ENCODE assay signal across 9 cellular contexts in the genomic region with DNA sequence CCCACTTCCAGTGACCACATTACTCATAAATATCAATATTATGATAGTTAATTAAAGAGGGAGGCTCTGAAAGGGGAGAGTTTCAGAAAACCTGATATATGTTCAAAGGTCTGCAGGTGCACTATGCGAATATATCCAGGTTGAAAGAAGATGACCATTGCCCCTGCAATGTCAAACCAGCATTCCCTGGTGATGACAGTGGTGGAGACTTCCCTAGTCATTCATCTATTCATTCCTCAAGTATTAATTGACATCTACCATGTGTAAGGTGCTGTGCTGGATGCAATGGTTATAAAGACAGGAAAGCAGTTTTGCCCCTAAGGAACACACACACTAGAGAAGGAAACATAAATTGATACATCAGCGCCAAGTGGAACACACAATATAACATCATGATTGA.
"Had no signal": no experiment of that assay in that cellular context is flagged by ENCODE, and none has a peak within 500 bp of the region (broad histone marks: within the 10 kb centered on the region; RNA-seq: fewer than 3 reads in every experiment).

No MANE protein-coding gene starts in this region.

- H3K9ac ChIP-seq: GM23248 had no signal

- H3K4me1 ChIP-seq: HAP-1 had no signal

- H3K9me3 ChIP-seq: HAP-1 had no signal

- H2AFZ ChIP-seq: GM23248, GM23338 had no signal

- DNase-seq: GM23248, GOT3, H7, H9, HCEC 1CT, HFFc6 had no signal

- ATAC-seq: GM23338, HCT116 had no signal

- H3K36me3 ChIP-seq: HAP-1 had no signal

- H3K4me2 ChIP-seq: GM23338 had no signal

- H3K4me3 ChIP-seq: GM23248, GM23338, HAP-1 had no signal
